ENCODE assay signal across 1 cellular context in genomic region chr11:83628622-83629347, GRCh38.
TF ChIP-seq lines count a peak whose summit lies in the region.

No MANE protein-coding gene starts in this region.

TF ChIP-seq in GM23338, 12 proteins besides CTCF, POLR2A, EP300 and RAD21 (continued from another document):
- TF ChIP-seq, protein P1, sequence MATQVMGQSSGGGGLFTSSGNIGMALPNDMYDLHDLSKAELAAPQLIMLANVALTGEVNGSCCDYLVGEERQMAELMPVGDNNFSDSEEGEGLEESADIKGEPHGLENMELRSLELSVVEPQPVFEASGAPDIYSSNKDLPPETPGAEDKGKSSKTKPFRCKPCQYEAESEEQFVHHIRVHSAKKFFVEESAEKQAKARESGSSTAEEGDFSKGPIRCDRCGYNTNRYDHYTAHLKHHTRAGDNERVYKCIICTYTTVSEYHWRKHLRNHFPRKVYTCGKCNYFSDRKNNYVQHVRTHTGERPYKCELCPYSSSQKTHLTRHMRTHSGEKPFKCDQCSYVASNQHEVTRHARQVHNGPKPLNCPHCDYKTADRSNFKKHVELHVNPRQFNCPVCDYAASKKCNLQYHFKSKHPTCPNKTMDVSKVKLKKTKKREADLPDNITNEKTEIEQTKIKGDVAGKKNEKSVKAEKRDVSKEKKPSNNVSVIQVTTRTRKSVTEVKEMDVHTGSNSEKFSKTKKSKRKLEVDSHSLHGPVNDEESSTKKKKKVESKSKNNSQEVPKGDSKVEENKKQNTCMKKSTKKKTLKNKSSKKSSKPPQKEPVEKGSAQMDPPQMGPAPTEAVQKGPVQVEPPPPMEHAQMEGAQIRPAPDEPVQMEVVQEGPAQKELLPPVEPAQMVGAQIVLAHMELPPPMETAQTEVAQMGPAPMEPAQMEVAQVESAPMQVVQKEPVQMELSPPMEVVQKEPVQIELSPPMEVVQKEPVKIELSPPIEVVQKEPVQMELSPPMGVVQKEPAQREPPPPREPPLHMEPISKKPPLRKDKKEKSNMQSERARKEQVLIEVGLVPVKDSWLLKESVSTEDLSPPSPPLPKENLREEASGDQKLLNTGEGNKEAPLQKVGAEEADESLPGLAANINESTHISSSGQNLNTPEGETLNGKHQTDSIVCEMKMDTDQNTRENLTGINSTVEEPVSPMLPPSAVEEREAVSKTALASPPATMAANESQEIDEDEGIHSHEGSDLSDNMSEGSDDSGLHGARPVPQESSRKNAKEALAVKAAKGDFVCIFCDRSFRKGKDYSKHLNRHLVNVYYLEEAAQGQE (IDR thresholded peaks at IDR 0.05; ENCODE audit: unreplicated experiment): no peak
- TF ChIP-seq, protein P2, sequence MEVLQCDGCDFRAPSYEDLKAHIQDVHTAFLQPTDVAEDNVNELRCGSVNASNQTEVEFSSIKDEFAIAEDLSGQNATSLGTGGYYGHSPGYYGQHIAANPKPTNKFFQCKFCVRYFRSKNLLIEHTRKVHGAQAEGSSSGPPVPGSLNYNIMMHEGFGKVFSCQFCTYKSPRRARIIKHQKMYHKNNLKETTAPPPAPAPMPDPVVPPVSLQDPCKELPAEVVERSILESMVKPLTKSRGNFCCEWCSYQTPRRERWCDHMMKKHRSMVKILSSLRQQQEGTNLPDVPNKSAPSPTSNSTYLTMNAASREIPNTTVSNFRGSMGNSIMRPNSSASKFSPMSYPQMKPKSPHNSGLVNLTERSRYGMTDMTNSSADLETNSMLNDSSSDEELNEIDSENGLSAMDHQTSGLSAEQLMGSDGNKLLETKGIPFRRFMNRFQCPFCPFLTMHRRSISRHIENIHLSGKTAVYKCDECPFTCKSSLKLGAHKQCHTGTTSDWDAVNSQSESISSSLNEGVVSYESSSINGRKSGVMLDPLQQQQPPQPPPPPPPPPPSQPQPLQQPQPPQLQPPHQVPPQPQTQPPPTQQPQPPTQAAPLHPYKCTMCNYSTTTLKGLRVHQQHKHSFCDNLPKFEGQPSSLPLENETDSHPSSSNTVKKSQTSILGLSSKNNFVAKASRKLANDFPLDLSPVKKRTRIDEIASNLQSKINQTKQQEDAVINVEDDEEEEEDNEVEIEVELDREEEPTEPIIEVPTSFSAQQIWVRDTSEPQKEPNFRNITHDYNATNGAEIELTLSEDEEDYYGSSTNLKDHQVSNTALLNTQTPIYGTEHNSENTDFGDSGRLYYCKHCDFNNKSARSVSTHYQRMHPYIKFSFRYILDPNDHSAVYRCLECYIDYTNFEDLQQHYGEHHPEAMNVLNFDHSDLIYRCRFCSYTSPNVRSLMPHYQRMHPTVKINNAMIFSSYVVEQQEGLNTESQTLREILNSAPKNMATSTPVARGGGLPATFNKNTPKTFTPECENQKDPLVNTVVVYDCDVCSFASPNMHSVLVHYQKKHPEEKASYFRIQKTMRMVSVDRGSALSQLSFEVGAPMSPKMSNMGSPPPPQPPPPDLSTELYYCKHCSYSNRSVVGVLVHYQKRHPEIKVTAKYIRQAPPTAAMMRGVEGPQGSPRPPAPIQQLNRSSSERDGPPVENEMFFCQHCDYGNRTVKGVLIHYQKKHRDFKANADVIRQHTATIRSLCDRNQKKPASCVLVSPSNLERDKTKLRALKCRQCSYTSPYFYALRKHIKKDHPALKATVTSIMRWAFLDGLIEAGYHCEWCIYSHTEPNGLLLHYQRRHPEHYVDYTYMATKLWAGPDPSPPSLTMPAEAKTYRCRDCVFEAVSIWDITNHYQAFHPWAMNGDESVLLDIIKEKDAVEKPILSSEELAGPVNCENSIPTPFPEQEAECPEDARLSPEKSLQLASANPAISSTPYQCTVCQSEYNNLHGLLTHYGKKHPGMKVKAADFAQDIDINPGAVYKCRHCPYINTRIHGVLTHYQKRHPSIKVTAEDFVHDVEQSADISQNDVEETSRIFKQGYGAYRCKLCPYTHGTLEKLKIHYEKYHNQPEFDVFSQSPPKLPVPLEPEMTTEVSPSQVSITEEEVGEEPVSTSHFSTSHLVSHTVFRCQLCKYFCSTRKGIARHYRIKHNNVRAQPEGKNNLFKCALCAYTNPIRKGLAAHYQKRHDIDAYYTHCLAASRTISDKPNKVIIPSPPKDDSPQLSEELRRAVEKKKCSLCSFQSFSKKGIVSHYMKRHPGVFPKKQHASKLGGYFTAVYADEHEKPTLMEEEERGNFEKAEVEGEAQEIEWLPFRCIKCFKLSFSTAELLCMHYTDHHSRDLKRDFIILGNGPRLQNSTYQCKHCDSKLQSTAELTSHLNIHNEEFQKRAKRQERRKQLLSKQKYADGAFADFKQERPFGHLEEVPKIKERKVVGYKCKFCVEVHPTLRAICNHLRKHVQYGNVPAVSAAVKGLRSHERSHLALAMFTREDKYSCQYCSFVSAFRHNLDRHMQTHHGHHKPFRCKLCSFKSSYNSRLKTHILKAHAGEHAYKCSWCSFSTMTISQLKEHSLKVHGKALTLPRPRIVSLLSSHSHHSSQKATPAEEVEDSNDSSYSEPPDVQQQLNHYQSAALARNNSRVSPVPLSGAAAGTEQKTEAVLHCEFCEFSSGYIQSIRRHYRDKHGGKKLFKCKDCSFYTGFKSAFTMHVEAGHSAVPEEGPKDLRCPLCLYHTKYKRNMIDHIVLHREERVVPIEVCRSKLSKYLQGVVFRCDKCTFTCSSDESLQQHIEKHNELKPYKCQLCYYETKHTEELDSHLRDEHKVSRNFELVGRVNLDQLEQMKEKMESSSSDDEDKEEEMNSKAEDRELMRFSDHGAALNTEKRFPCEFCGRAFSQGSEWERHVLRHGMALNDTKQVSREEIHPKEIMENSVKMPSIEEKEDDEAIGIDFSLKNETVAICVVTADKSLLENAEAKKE (CRISPR knock-in tag; IDR thresholded peaks at IDR 0.05): no peak
- TF ChIP-seq, protein P3, sequence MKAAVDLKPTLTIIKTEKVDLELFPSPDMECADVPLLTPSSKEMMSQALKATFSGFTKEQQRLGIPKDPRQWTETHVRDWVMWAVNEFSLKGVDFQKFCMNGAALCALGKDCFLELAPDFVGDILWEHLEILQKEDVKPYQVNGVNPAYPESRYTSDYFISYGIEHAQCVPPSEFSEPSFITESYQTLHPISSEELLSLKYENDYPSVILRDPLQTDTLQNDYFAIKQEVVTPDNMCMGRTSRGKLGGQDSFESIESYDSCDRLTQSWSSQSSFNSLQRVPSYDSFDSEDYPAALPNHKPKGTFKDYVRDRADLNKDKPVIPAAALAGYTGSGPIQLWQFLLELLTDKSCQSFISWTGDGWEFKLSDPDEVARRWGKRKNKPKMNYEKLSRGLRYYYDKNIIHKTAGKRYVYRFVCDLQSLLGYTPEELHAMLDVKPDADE (IDR thresholded peaks at IDR 0.05): no peak
- TF ChIP-seq EZH2 (IDR thresholded peaks at IDR 0.05; ENCODE audit: low read depth, unreplicated experiment): no peak
